14 cellular contexts compared by ENCODE assay signal in the genomic region with DNA sequence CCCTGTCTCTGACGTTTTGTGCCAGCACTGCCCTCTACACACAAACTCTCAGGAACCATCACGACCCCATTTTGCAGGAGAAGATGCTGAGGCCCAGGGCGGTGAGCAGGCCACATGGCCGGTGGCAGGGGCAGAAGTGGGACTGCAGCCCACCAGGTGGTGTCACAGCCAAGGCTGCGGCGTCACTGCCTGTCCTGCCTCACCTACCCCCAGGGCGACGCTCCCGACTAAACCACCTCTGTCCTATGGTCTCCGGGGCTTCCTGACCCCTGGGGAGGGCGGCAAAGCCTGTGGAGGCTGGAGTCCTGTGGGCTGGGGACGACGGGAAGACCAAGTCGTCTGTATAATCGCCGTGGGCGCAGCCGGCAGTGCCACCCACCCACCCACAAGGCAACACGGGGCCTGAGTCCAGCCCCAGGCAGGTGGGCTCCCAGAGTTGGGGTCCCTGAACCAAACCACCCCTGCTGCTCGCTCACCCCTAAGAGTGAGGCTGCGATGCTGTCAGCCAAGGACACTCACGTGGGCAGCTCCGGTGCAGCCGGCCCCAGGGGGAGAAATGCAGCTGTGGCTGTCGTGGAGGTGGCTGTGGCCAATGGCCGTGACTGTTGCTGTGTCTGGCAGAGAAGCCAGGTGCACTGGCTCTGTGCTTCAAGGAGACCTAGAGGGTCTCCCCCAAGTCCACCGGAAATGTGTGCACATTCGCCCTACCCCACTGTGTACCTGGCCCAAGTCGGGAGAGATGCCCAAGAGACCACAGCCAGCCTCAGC. TPM values are rescaled to one million over a fixed set of nuclear protein-coding genes. Genes with fewer than 3 reads are reported as not detected.
DNase-seq lines count a peak whose midpoint lies in the region; ATAC-seq, FAIRE-seq and TF ChIP-seq lines count a peak whose summit lies in the region.
"Had no signal": no experiment of that assay in that cellular context is flagged by ENCODE, and none has a peak within 500 bp of the region (broad histone marks: within the 10 kb centered on the region; RNA-seq: fewer than 3 reads in every experiment).

No MANE protein-coding gene starts in this region.

- H2AFZ ChIP-seq in GM23248: no peak overlapping the region

- DNase-seq in activated CD4-positive, CD25-positive, alpha-beta regulatory T cell treated with anti-CD3 and anti-CD28 coated beads, Interleukin-2, amount 50 U/mL, for 72 hours: peak; percentile 30
- DNase-seq in activated CD4-positive, CD25-positive, alpha-beta regulatory T cell (lab: John Stamatoyannopoulos, UW): no peak
- no peak for DNase-seq in activated naive CD4-positive, alpha-beta T cell treated with anti-CD3 and anti-CD28 coated beads, Interleukin-2, amount 50 U/mL, for 72 hours (ENCODE audit: low spot score in 2 of 2)
- DNase-seq in kidney (peak; percentile 59), NCI-H1105 (lab: John Stamatoyannopoulos, UW) (no peak), GM23248 (no peak), small intestine (no peak)
- DNase-seq: 8988T, NCI-H446 treated with DMSO at 0.1 percent for 48 hours, RPMI8226 had no signal

- H3K27ac Mint-ChIP-seq in activated naive CD4-positive, alpha-beta T cell treated with anti-CD3 and anti-CD28 coated beads, Interleukin-2, amount 50 U/mL, for 72 hours: peak overlapping the region; percentile 27 to 60

- H3K79me2 ChIP-seq in GM23248 (ENCODE audit: insufficient read depth): peaks cover 88% of the 10 kb centered on the region

- 91 to 95% methylated on average over 28 to 29 of the region's 29 CpGs for WGBS in GM23248 (ENCODE audit: low coverage in 1 of 2, low lambda C conversion rate in 2 of 2, missing lambda C conversion rate in 2 of 2), 2 experiments
- 91 to 93% (median 92%) methylated on average over 28 to 29 of the region's 29 CpGs for WGBS in small intestine, 3 donors

- H3F3A ChIP-seq in GM23248 (ENCODE audit: insufficient read depth): peaks cover 8% of the 10 kb centered on the region; the same call in 1 of the 2 replicates

- H3K9me3 ChIP-seq in kidney (ENCODE audit: control insufficient read depth in 1 of 2, low read length in 2 of 2): no peaks in the 10 kb centered on the region
- no peaks in the 10 kb centered on the region for H3K9me3 ChIP-seq in skeletal muscle satellite cell (replicated peaks; ENCODE audit: low read length)
- no peaks in the 10 kb centered on the region for H3K9me3 ChIP-seq in GM23248 (ENCODE audit: low read depth)
- no peaks in the 10 kb centered on the region for H3K9me3 ChIP-seq in small intestine (ENCODE audit: control insufficient read depth, low read depth)

- H3K27ac ChIP-seq in kidney (ENCODE audit: low read depth in 2 of 2, low read length in 2 of 2) (no peak overlapping the region), GM23248 (no peak overlapping the region), small intestine (ENCODE audit: low read depth in 1 of 2, low read length in 1 of 2) (no peak overlapping the region)

- H3K4me1 ChIP-seq in kidney (ENCODE audit: control insufficient read depth in 1 of 2, insufficient read depth in 1 of 2, low read depth in 1 of 2, low read length in 2 of 2): peaks cover 0 to 6% of the 10 kb centered on the region in 2 donors
- peaks cover 70% of the 10 kb centered on the region for H3K4me1 ChIP-seq in skeletal muscle satellite cell (ENCODE audit: control insufficient read depth, insufficient read depth, low read length)
- peaks cover 22% of the 10 kb centered on the region for H3K4me1 ChIP-seq in GM23248 (ENCODE audit: insufficient read depth)
- H3K4me1 ChIP-seq in small intestine (ENCODE audit: control insufficient read depth in 2 of 2, insufficient read depth in 1 of 2, low read depth in 1 of 2, low read length in 1 of 2): no peaks in the 10 kb centered on the region

- H3K27me3 ChIP-seq in skeletal muscle satellite cell (ENCODE audit: control insufficient read depth, insufficient read depth, low read length) (no peaks in the 10 kb centered on the region), GM23248 (replicated peaks; ENCODE audit: insufficient read depth) (no peaks in the 10 kb centered on the region), small intestine (ENCODE audit: control insufficient read depth in 2 of 2, insufficient read depth in 2 of 2, low read length in 2 of 2) (no peaks in the 10 kb centered on the region)
- H3K27me3 ChIP-seq: cardiac muscle cell had no signal

- FAIRE-seq in kidney (lab: Jason Lieb, UNC) (no peak), small intestine (lab: Jason Lieb, UNC) (no peak)

- peak overlapping the region; percentile 34 for H3K4me2 ChIP-seq in skeletal muscle satellite cell (ENCODE audit: low read length)
- no peak overlapping the region for H3K4me2 ChIP-seq in GM23248 (ENCODE audit: unreplicated experiment)

- H3K36me3 ChIP-seq in kidney (ENCODE audit: control insufficient read depth in 1 of 2, insufficient read depth in 2 of 2, low read length in 2 of 2): no peaks in the 10 kb centered on the region
- no peaks in the 10 kb centered on the region for H3K36me3 ChIP-seq in skeletal muscle satellite cell (ENCODE audit: insufficient read depth, low read length)
- H3K36me3 ChIP-seq in GM23248 (ENCODE audit: low read depth): no peaks in the 10 kb centered on the region
- no peaks in the 10 kb centered on the region for H3K36me3 ChIP-seq in small intestine (ENCODE audit: control insufficient read depth in 2 of 2, insufficient read depth in 2 of 2, low read length in 2 of 2)
- H3K36me3 ChIP-seq: cardiac muscle cell had no signal

- no peak for TF ChIP-seq CTCF in kidney (IDR thresholded peaks at IDR 0.05; ENCODE audit: borderline replicate concordance, extremely low read depth, insufficient read depth)

- no peaks in the 10 kb centered on the region for H3K9me3 Mint-ChIP-seq in activated naive CD4-positive, alpha-beta T cell treated with anti-CD3 and anti-CD28 coated beads, Interleukin-2, amount 50 U/mL, for 72 hours
- H3K9me3 Mint-ChIP-seq: activated T-cell treated with anti-CD3 and anti-CD28 coated beads, Interleukin-2, amount 50 U/mL, for 72 hours had no signal

- in situ Hi-C loops in GM23248 (cut with MboI): no loop called here

- H3K9ac ChIP-seq in kidney (ENCODE audit: low read length in 2 of 2) (no peak overlapping the region), skeletal muscle satellite cell (ENCODE audit: low read depth, low read length) (peak overlapping the region; percentile 14), GM23248 (no peak overlapping the region)

- H3K36me3 Mint-ChIP-seq in activated naive CD4-positive, alpha-beta T cell treated with anti-CD3 and anti-CD28 coated beads, Interleukin-2, amount 50 U/mL, for 72 hours: peaks cover 0 to 5% of the 10 kb centered on the region in 2 donors

- no peaks in the 10 kb centered on the region for H4K20me1 ChIP-seq in GM23248 (ENCODE audit: insufficient read depth)

- H3K4me3 ChIP-seq in kidney (ENCODE audit: low read length in 2 of 2): no peak overlapping the region
- H3K4me3 ChIP-seq in skeletal muscle satellite cell (ENCODE audit: low read length): no peak overlapping the region
- no peak overlapping the region for H3K4me3 ChIP-seq in GM23248
- H3K4me3 ChIP-seq in small intestine (ENCODE audit: low read depth in 1 of 2, low read length in 2 of 2): no peak overlapping the region
- H3K4me3 ChIP-seq: cardiac muscle cell had no signal

- intact Hi-C loops in kidney (cut with DNase I): no loop called here

- peak in 1 of 2 donors; percentile 3 for ATAC-seq in activated naive CD4-positive, alpha-beta T cell treated with anti-CD3 and anti-CD28 coated beads, Interleukin-2, amount 50 U/mL, for 72 hours
- ATAC-seq: esophagus mucosa had no signal

- H3K9me2 ChIP-seq in GM23248 (ENCODE audit: insufficient read depth): no peaks in the 10 kb centered on the region

RNA-seq across cellular contexts. Expression of gene RASA3, which starts 29.7 kb away (rescaled TPM):
- total RNA-seq in activated naive CD4-positive, alpha-beta T cell treated with anti-CD3 and anti-CD28 coated beads, Interleukin-2, amount 50 U/mL, for 72 hours: 10 to 100 TPM; 39.4 to 44.1 TPM
- 28.8 TPM for total RNA-seq in kidney
- 4.2 TPM for polyA plus RNA-seq in kidney (ENCODE audit: insufficient read depth, low read depth, low replicate concordance)
- total RNA-seq in skeletal muscle satellite cell (2012; rRNA removed): 33.2 and 35.2 TPM in 2 replicates
- total RNA-seq in GM23248 (2014; rRNA removed; shearing (Covaris generic)): 36.7 and 46.2 TPM in 2 replicates
- 30.0 and 34.3 TPM in 2 replicates for polyA plus RNA-seq in GM23248 (2016; fragmentation: Nextera tagmentation; extraction: Ambion mirVana)
- polyA plus RNA-seq in small intestine: 1 to 10 TPM; 2.0 to 7.2 (median 6.5) TPM

Comparison
In these comparisons a context has a peak if more than half of its experiments do, and no peak if none do; other contexts are left out.
1. DNase-seq: peak in activated CD4-positive, CD25-positive, alpha-beta regulatory T cell treated with anti-CD3 and anti-CD28 coated beads, Interleukin-2, amount 50 U/mL, for 72 hours (single experiment) and kidney (single experiment); none in activated CD4-positive, CD25-positive, alpha-beta regulatory T cell (0 of 4), activated naive CD4-positive, alpha-beta T cell treated with anti-CD3 and anti-CD28 coated beads, Interleukin-2, amount 50 U/mL, for 72 hours (0 of 2), NCI-H1105 (single experiment), GM23248 (single experiment) and small intestine (single experiment).